ENCODE assay signal across 1 cellular context in genomic region chr3:50249459-50249858, GRCh38.
TF ChIP-seq lines count a peak whose summit lies in the region.

No MANE protein-coding gene starts in this region.

TF ChIP-seq in IMR-90, 13 proteins besides CTCF, POLR2A, EP300 and RAD21 (continued from another document):
- no peak for TF ChIP-seq MXI1 (IDR thresholded peaks at IDR 0.05; ENCODE audit: borderline replicate concordance, low read depth, low read length)
- TF ChIP-seq CHD1 (IDR thresholded peaks at IDR 0.05; ENCODE audit: low read depth, low read length): no peak
- TF ChIP-seq, protein P1, sequence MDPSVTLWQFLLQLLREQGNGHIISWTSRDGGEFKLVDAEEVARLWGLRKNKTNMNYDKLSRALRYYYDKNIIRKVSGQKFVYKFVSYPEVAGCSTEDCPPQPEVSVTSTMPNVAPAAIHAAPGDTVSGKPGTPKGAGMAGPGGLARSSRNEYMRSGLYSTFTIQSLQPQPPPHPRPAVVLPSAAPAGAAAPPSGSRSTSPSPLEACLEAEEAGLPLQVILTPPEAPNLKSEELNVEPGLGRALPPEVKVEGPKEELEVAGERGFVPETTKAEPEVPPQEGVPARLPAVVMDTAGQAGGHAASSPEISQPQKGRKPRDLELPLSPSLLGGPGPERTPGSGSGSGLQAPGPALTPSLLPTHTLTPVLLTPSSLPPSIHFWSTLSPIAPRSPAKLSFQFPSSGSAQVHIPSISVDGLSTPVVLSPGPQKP (IDR thresholded peaks at IDR 0.05; ENCODE audit: borderline replicate concordance, low read depth, low read length): no peak
